ENCODE assay signal across 19 cellular contexts in genomic region chr9:7988644-7989280, GRCh38.
"Had no signal": no experiment of that assay in that cellular context is flagged by ENCODE, and none has a peak within 500 bp of the region (broad histone marks: within the 10 kb centered on the region; RNA-seq: fewer than 3 reads in every experiment).

No MANE protein-coding gene starts in this region.

- DNase-seq: activated CD4-positive, alpha-beta T cell treated with anti-CD3 and anti-CD28 coated beads, Interleukin-2, amount 10 ng/mL, durations not matched to agents 24 days and 14 days; activated CD8-positive, alpha-beta memory T cell treated with anti-CD3 and anti-CD28 coated beads, Interleukin-2, amount 50 U/mL, for 4 hours; activated gamma-delta T cell; activated naive CD8-positive, alpha-beta T cell treated with anti-CD3 and anti-CD28 coated beads, Interleukin-2, amount 50 U/mL, for 24 hours; activated T-cell treated with anti-CD3 and anti-CD28 coated beads, Interleukin-2, amount 50 U/mL, for 72 hours; anterior cingulate cortex; caudate nucleus; endodermal cell; foreskin fibroblast; islet precursor cell; nucleus accumbens; stimulated activated naive CD4-positive, alpha-beta T cell; thyroid gland had no signal

- H3K36me3 Mint-ChIP-seq: brain, WTC11 had no signal

- H3K27me3 Mint-ChIP-seq: activated naive CD8-positive, alpha-beta T cell treated with anti-CD3 and anti-CD28 coated beads, Interleukin-2, amount 50 U/mL, for 24 hours; brain had no signal

- ATAC-seq: activated naive CD8-positive, alpha-beta T cell treated with anti-CD3 and anti-CD28 coated beads, Interleukin-2, amount 50 U/mL, for 24 hours; activated T-cell treated with anti-CD3 and anti-CD28 coated beads, Interleukin-2, amount 50 U/mL, for 72 hours; WTC11 had no signal

- H3K4me3 ChIP-seq: hepatocyte, thyroid gland had no signal

- H3K27ac Mint-ChIP-seq: activated CD4-positive, alpha-beta T cell treated with anti-CD3 and anti-CD28 coated beads, Interleukin-2, amount 10 ng/mL, durations not matched to agents 24 days and 14 days; activated naive CD8-positive, alpha-beta T cell treated with anti-CD3 and anti-CD28 coated beads, Interleukin-2, amount 50 U/mL, for 24 hours; activated T-cell treated with anti-CD3 and anti-CD28 coated beads, Interleukin-2, amount 50 U/mL, for 72 hours; brain; endodermal cell; mesothelial cell of epicardium; nephron; WTC11 had no signal

- H3K27ac ChIP-seq: epithelial cell of prostate, hepatocyte, thyroid gland had no signal

- H2AFZ ChIP-seq: hepatocyte had no signal

- H3K9me3 ChIP-seq: thyroid gland had no signal

- H3K4me1 ChIP-seq: thyroid gland had no signal

- H3K4me2 ChIP-seq: hepatocyte had no signal

- H3K36me3 ChIP-seq: thyroid gland had no signal

- H3K9me3 Mint-ChIP-seq: endodermal cell, nephron, WTC11 had no signal

- H3K79me2 ChIP-seq: hepatocyte had no signal

- H3K4me1 Mint-ChIP-seq: mesothelial cell of epicardium had no signal

- H3K27me3 ChIP-seq: hepatocyte, thyroid gland had no signal

- H3K4me3 Mint-ChIP-seq: activated CD4-positive, alpha-beta T cell treated with anti-CD3 and anti-CD28 coated beads, Interleukin-2, amount 10 ng/mL, durations not matched to agents 24 days and 14 days; activated naive CD8-positive, alpha-beta T cell treated with anti-CD3 and anti-CD28 coated beads, Interleukin-2, amount 50 U/mL, for 24 hours; activated T-cell treated with anti-CD3 and anti-CD28 coated beads, Interleukin-2, amount 50 U/mL, for 72 hours; brain; endodermal cell; mesothelial cell of epicardium; nephron; WTC11 had no signal
